2 cellular contexts compared by ENCODE assay signal in genomic region chr13:71378992-71379905, GRCh38.
TF ChIP-seq lines count a peak whose summit lies in the region.

No MANE protein-coding gene starts in this region.

TF ChIP-seq in SK-N-SH, 30 proteins besides CTCF, POLR2A, EP300 and RAD21 (continued from another document):
- TF ChIP-seq EZH2phosphoT487 (IDR thresholded peaks at IDR 0.05; ENCODE audit: borderline replicate concordance, low read depth) (no peak), CHD2 (IDR thresholded peaks at IDR 0.05; ENCODE audit: low read length, partially characterized antibody) (no peak), GABPA (IDR thresholded peaks at IDR 0.05; ENCODE audit: low read depth) (no peak), FOXJ3 (CRISPR knock-in tag; IDR thresholded peaks at IDR 0.05) (no peak), TAF1 (IDR thresholded peaks at IDR 0.05; ENCODE audit: borderline replicate concordance, low read depth, low read length) (no peak), TCF12 (IDR thresholded peaks at IDR 0.05) (no peak), RCOR1 (IDR thresholded peaks at IDR 0.05; ENCODE audit: low read length) (no peak), FOXM1 (IDR thresholded peaks at IDR 0.05; ENCODE audit: low read depth) (no peak)

TF ChIP-seq in SK-N-SH treated with all-trans-retinoic acid at 6 μM for 48 hours, 23 proteins besides CTCF, POLR2A, EP300 and RAD21 (continued from another document):
- no peak for TF ChIP-seq POU6F1 (CRISPR knock-in tag; IDR thresholded peaks at IDR 0.05; ENCODE audit: borderline replicate concordance, low read depth)
- no peak for TF ChIP-seq BACH2 (CRISPR knock-in tag; IDR thresholded peaks at IDR 0.05; ENCODE audit: borderline replicate concordance)
